In genomic region chr10:100874702-100875483, GRCh38 we compare ENCODE assay signal across 26 cellular contexts.
"Had no signal": no experiment of that assay in that cellular context is flagged by ENCODE, and none has a peak within 500 bp of the region (broad histone marks: within the 10 kb centered on the region; RNA-seq: fewer than 3 reads in every experiment).

No MANE protein-coding gene starts in this region.

- H3K27me3 ChIP-seq: upper lobe of left lung had no signal

- DNase-seq: dermis blood vessel endothelial cell; effector memory CD4-positive, alpha-beta T cell; foreskin keratinocyte; heart left ventricle; left cardiac atrium; left lung; mesenchymal stem cell; naive thymus-derived CD4-positive, alpha-beta T cell; nucleus accumbens; psoas muscle; right cardiac atrium; spleen; stimulated activated CD4-positive, alpha-beta T cell treated with anti-CD3 and anti-CD28 coated beads, Interleukin-4, amount 100 ng/mL, for 4 hours; stimulated activated naive B cell treated with anti-CD40 and anti-IgM and Interleukin-4, amounts not matched to agents 10 μg/mL and 1 μg/mL and 100 μg/mL, for 72 hours; upper lobe of left lung had no signal

- H3K4me2 ChIP-seq: hepatocyte had no signal

- H3K4me1 ChIP-seq: esophagus muscularis mucosa, foreskin keratinocyte, gastroesophageal sphincter, left lung, psoas muscle, upper lobe of left lung had no signal

- H3K27ac ChIP-seq: coronary artery, esophagus muscularis mucosa, foreskin keratinocyte, gastroesophageal sphincter, heart left ventricle, hepatocyte, left lung, psoas muscle, skin epidermis, spleen, thoracic aorta, tibial nerve, upper lobe of left lung had no signal

- H3K36me3 Mint-ChIP-seq: mesothelial cell of epicardium; naive thymus-derived CD4-positive, alpha-beta T cell; stimulated activated naive B cell treated with anti-CD40 and anti-IgM and Interleukin-4, amounts not matched to agents 10 μg/mL and 1 μg/mL and 100 μg/mL, for 72 hours had no signal

- H3K79me2 ChIP-seq: hepatocyte had no signal

- ATAC-seq: foreskin keratinocyte; gastroesophageal sphincter; heart left ventricle; left cardiac atrium; left lung; naive thymus-derived CD4-positive, alpha-beta T cell; psoas muscle; right cardiac atrium; stimulated activated naive B cell treated with anti-CD40 and anti-IgM and Interleukin-4, amounts not matched to agents 10 μg/mL and 1 μg/mL and 100 μg/mL, for 72 hours had no signal

- H3K9me3 Mint-ChIP-seq: mesothelial cell of epicardium; naive thymus-derived CD4-positive, alpha-beta T cell; stimulated activated naive B cell treated with anti-CD40 and anti-IgM and Interleukin-4, amounts not matched to agents 10 μg/mL and 1 μg/mL and 100 μg/mL, for 72 hours; stimulated activated naive CD8-positive, alpha-beta T cell treated with anti-CD3 and anti-CD28 coated beads, Interleukin-15, Interleukin-2, amounts not matched to agents 100 ng/mL and 50 ng/mL, for 24 hours had no signal

- H3K4me3 Mint-ChIP-seq: mesothelial cell of epicardium; naive thymus-derived CD4-positive, alpha-beta T cell; stimulated activated naive B cell treated with anti-CD40 and anti-IgM and Interleukin-4, amounts not matched to agents 10 μg/mL and 1 μg/mL and 100 μg/mL, for 72 hours; stimulated activated naive CD8-positive, alpha-beta T cell treated with anti-CD3 and anti-CD28 coated beads, Interleukin-15, Interleukin-2, amounts not matched to agents 100 ng/mL and 50 ng/mL, for 24 hours had no signal

- FAIRE-seq: endothelial cell of umbilical vein, urothelium cell line had no signal

- H2AFZ ChIP-seq: hepatocyte had no signal

- H3K9me3 ChIP-seq: esophagus muscularis mucosa, gastroesophageal sphincter, heart left ventricle, left lung, psoas muscle, spleen, thoracic aorta, tibial nerve, upper lobe of left lung had no signal

- H3K36me3 ChIP-seq: esophagus muscularis mucosa, gastroesophageal sphincter, heart left ventricle, left lung, spleen, thoracic aorta, tibial nerve, upper lobe of left lung had no signal

- H3K4me3 ChIP-seq: coronary artery, esophagus muscularis mucosa, gastroesophageal sphincter, heart left ventricle, hepatocyte, left lung, psoas muscle, skin epidermis, spleen, thoracic aorta, tibial nerve, upper lobe of left lung had no signal

- H3K27ac Mint-ChIP-seq: mesothelial cell of epicardium; naive thymus-derived CD4-positive, alpha-beta T cell; stimulated activated naive B cell treated with anti-CD40 and anti-IgM and Interleukin-4, amounts not matched to agents 10 μg/mL and 1 μg/mL and 100 μg/mL, for 72 hours; stimulated activated naive CD8-positive, alpha-beta T cell treated with anti-CD3 and anti-CD28 coated beads, Interleukin-15, Interleukin-2, amounts not matched to agents 100 ng/mL and 50 ng/mL, for 24 hours had no signal
